Comparison of ENCODE assay signal across 8 cellular contexts in genomic region chr3:13479332-13479581, GRCh38. TPM values are rescaled to one million over a fixed set of nuclear protein-coding genes. Genes with fewer than 3 reads are reported as not detected.
DNase-seq lines count a peak whose midpoint lies in the region; ATAC-seq, FAIRE-seq and TF ChIP-seq lines count a peak whose summit lies in the region.

No MANE protein-coding gene starts in this region.

- CTCF ChIA-PET in A549 (lab: Yijun Ruan, JAX) = interaction anchor here (0.6 to 14.1 kb wide), 4 partner anchors 16 to 384 kb away, joined by 3 to 124 read pairs (median 58); no protein-coding TSS in a partner anchor

- no peaks in the 10 kb centered on the region for H3K9me3 ChIP-seq in A549
- H3K9me3 ChIP-seq in lung (ENCODE audit: control insufficient read depth in 2 of 2, insufficient read depth in 1 of 2, low read length in 1 of 2) = no peaks in the 10 kb centered on the region

- DNase-seq in A549 (ENCODE audit: low read depth in 1 of 2, low spot score in 1 of 2) = peak in 1 of 2 experiments; percentile 44
- DNase-seq in SW480 (ENCODE audit: low spot score) = peak; percentile 36
- no peak for DNase-seq in coronary artery (ENCODE audit: low spot score)
- DNase-seq in lung (ENCODE audit: low spot score) = no peak
- peak; percentile 2 for DNase-seq in stimulated activated CD8-positive, alpha-beta memory T cell treated with anti-CD3 and anti-CD28 coated beads, Interleukin-12 subunit alpha, Interleukin-12 subunit beta, amount 100 ng/mL, for 1 hour (ENCODE audit: low read depth)
- DNase-seq in GM19239 (ENCODE audit: insufficient read length, low spot score) = no peak

- TF ChIP-seq RAD21 in A549 (conservative IDR thresholded peaks at IDR 0.05 in 1 of 2, IDR thresholded peaks at IDR 0.05 in 1 of 2) = no peak

- H3K27ac ChIP-seq in A549 (peak overlapping the region; percentile 86 to 93), coronary artery (peak overlapping the region; percentile 82 to 95), lung (ENCODE audit: low read depth in 1 of 2, low read length in 1 of 2) (peak overlapping the region; percentile 85 to 94)

- TF ChIP-seq EP300 in A549 (IDR thresholded peaks at IDR 0.05) = no peak

- TF ChIP-seq CTCF in A549 (IDR thresholded peaks at IDR 0.05) (no peak), coronary artery (IDR thresholded peaks at IDR 0.05) (no peak), lung (IDR thresholded peaks at IDR 0.05; ENCODE audit: control extremely low read depth, extremely low read depth) (no peak)

- H3K4me1 ChIP-seq in A549 = peaks cover 12% of the 10 kb centered on the region; the same call in 2 of the 3 replicates
- peaks cover 0 to 7% of the 10 kb centered on the region in 2 donors for H3K4me1 ChIP-seq in lung (ENCODE audit: control insufficient read depth in 2 of 2, insufficient read depth in 2 of 2, low read length in 2 of 2)

- peak; percentile 27 to 37; a peak in 5 of 6 replicates for ATAC-seq in A549
- peak; percentile 2 for ATAC-seq in GM21786 (IDR thresholded peaks at IDR 0.05; ENCODE audit: unreplicated experiment)
- ATAC-seq in lung (ENCODE audit: insufficient read depth, low FRiP score) = peak; percentile 5
- ATAC-seq in HG03135 (IDR thresholded peaks at IDR 0.05; ENCODE audit: unreplicated experiment) = no peak

- WGBS in A549 (ENCODE audit: missing lambda C conversion rate) = 50% methylated on average over 2 of the region's 13 CpGs
- 1 to 2% methylated on average over 13 of the region's 13 CpGs for WGBS in lung, 2 donors

- H3K36me3 ChIP-seq in lung (ENCODE audit: control insufficient read depth in 2 of 2, insufficient read depth in 2 of 2, low read length in 2 of 2) = no peaks in the 10 kb centered on the region

- H3K27me3 ChIP-seq in lung (ENCODE audit: control insufficient read depth, insufficient read depth) = no peaks in the 10 kb centered on the region

- FAIRE-seq in A549 (lab: Jason Lieb, UNC) (no peak), GM19239 (lab: Jason Lieb, UNC) (no peak)

- POLR2A ChIA-PET in A549 (lab: Yijun Ruan, JAX) = no interaction called here

- peak overlapping the region; percentile 77 for H3K4me3 ChIP-seq in A549
- H3K4me3 ChIP-seq in coronary artery = peak overlapping the region; percentile 85
- H3K4me3 ChIP-seq in lung = peak overlapping the region; percentile 62

- peak overlapping the region; percentile 96 for H3K4me2 ChIP-seq in A549

- no peak for TF ChIP-seq POLR2A in A549 (IDR thresholded peaks at IDR 0.05; ENCODE audit: low read length)

TF ChIP-seq in A549, 52 proteins besides CTCF, POLR2A, EP300 and RAD21:
- no peak for TF ChIP-seq GATA3 (IDR thresholded peaks at IDR 0.05; ENCODE audit: borderline replicate concordance)
- TF ChIP-seq RARB (CRISPR knock-in tag; IDR thresholded peaks at IDR 0.05) = no peak
- TF ChIP-seq EHF (CRISPR knock-in tag; IDR thresholded peaks at IDR 0.05) = no peak
- TF ChIP-seq MAZ (IDR thresholded peaks at IDR 0.05; ENCODE audit: borderline replicate concordance, low read depth, low read length) = no peak
- no peak for TF ChIP-seq CBX8 (IDR thresholded peaks at IDR 0.05)
- TF ChIP-seq BCL3 (IDR thresholded peaks at IDR 0.05) = no peak
- no peak for TF ChIP-seq ZFP36 (IDR thresholded peaks at IDR 0.05; ENCODE audit: borderline replicate concordance, partially characterized antibody)
- TF ChIP-seq KDM1A (IDR thresholded peaks at IDR 0.05; ENCODE audit: low read depth) = no peak
- TF ChIP-seq FOSL2 (IDR thresholded peaks at IDR 0.05) = no peak
- TF ChIP-seq FOSL2 (CRISPR knock-in tag; IDR thresholded peaks at IDR 0.05) = no peak
- no peak for TF ChIP-seq HDAC2 (IDR thresholded peaks at IDR 0.05)
- no peak for TF ChIP-seq TP53 (CRISPR knock-in tag; IDR thresholded peaks at IDR 0.05)
- no peak for TF ChIP-seq EHMT2 (IDR thresholded peaks at IDR 0.05; ENCODE audit: low read depth)
- TF ChIP-seq CBX2 (IDR thresholded peaks at IDR 0.05; ENCODE audit: borderline replicate concordance, low read depth) = no peak
- no peak for TF ChIP-seq NR3C1 (IDR thresholded peaks at IDR 0.05)

RNA-seq across cellular contexts. Expression of gene HDAC11, which starts 0.8 kb away (rescaled TPM):
- 5.6 and 5.8 TPM in 2 replicates for polyA plus RNA-seq in A549 (2011; rRNA removed)
- polyA plus RNA-seq in A549 (2012; cell fraction: cytosol; rRNA removed) = 7.3 and 9.3 TPM in 2 replicates
- polyA plus RNA-seq in A549 (2012; cell fraction: nucleus; rRNA removed) = 9.0 and 9.7 TPM in 2 replicates
- 8.4 to 11.3 TPM (median 9.2 TPM) in 3 replicates for polyA plus RNA-seq in A549 (2017; fragmentation: RNase III; extraction: RNeasy Plus Mini Kit Qiagen cat#74134 plus additional on column Dnase treatment)
- polyA minus RNA-seq in A549 (2011; rRNA and poly(A)+ RNA removed) = 5.2 and 6.9 TPM in 2 replicates
- total RNA-seq in lung = 10 to 100 TPM; 12.3 to 17.3 TPM
- polyA plus RNA-seq in lung = 10 to 100 TPM; 14.2 to 15.8 TPM

RNA-seq across cellular contexts. Expression of gene NUP210, which starts 59.1 kb away (rescaled TPM):
- polyA plus RNA-seq in A549 (2011; rRNA removed) (28.1 and 37.1 TPM in 2 replicates), A549 (2017; fragmentation: RNase III; extraction: RNeasy Plus Mini Kit Qiagen cat#74134 plus additional on column Dnase treatment) (24.1 to 25.7 TPM (median 25.0 TPM) in 3 replicates), lung (1 to 10 TPM; 5.4 to 9.8 TPM)
- 27.6 and 40.0 TPM in 2 replicates for polyA plus RNA-seq in A549 (2012; cell fraction: cytosol; rRNA removed)
- polyA plus RNA-seq in A549 (2012; cell fraction: nucleus; rRNA removed) = 97.7 and 127 TPM in 2 replicates
- polyA minus RNA-seq in A549 (2011; rRNA and poly(A)+ RNA removed) = 54.6 and 58.3 TPM in 2 replicates
- total RNA-seq in lung = 10 to 100 TPM; 11.1 to 20.4 TPM

Comparison
In these comparisons a context has a peak if more than half of its experiments do, and no peak if none do; other contexts are left out.
1. DNase-seq: peak in SW480 (single experiment) and stimulated activated CD8-positive, alpha-beta memory T cell treated with anti-CD3 and anti-CD28 coated beads, Interleukin-12 subunit alpha, Interleukin-12 subunit beta, amount 100 ng/mL, for 1 hour (single experiment); none in coronary artery (single experiment), lung (single experiment) and GM19239 (single experiment).
2. Peak in every context shown above with its lines, with median percentiles within 50 percentile points of each other: H3K27ac ChIP-seq and H3K4me3 ChIP-seq.